ENCODE assay signal across 7 cellular contexts in the genomic region with DNA sequence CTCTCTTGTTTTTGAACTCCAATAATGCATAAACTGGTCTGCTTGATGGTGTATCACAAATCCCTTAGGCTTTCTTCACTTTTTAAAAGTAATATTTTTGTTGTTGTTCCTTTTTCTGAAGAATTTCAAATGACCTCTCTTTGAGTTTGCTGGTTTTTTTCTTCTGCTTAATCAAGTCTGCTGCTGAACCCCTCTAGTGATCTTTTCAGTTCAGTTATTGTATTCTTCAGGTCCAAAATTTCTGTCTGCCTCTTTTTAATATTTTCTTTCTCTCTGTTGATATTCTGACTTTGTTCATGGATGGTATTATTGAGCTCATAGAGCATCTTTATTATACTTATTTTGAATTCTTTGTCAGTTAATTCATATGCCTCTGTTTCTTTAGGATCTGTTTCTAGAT.
"Had no signal": no experiment of that assay in that cellular context is flagged by ENCODE, and none has a peak within 500 bp of the region (broad histone marks: within the 10 kb centered on the region; RNA-seq: fewer than 3 reads in every experiment).

No MANE protein-coding gene starts in this region.

- H3K9ac ChIP-seq: KMS-11 had no signal

- H3K4me3 Mint-ChIP-seq: IgD-negative memory B cell had no signal

- H3K36me3 Mint-ChIP-seq: IgD-negative memory B cell had no signal

- H3K4me1 Mint-ChIP-seq: IgD-negative memory B cell had no signal

- DNase-seq: IMR-90, KBM-7, KG1 had no signal

- FAIRE-seq: HTR-8/SVneo had no signal

- H3K27ac ChIP-seq: HL-60, KMS-11 had no signal

- H3K4me2 ChIP-seq: KMS-11 had no signal
